Comparison of ENCODE assay signal across 1 cellular context in genomic region chr12:11773889-11774677, GRCh38.
TF ChIP-seq lines count a peak whose summit lies in the region.

No MANE protein-coding gene starts in this region.

TF ChIP-seq in WTC11, 78 proteins besides CTCF, POLR2A, EP300 and RAD21 (continued from another document):
- TF ChIP-seq ATF3 (CRISPR knock-in tag; conservative IDR thresholded peaks at IDR 0.05) (no peak), MLX (CRISPR knock-in tag; IDR thresholded peaks at IDR 0.05) (no peak), TEAD4 (CRISPR knock-in tag; IDR thresholded peaks at IDR 0.05) (no peak)
TF ChIP-seq in WTC11: peak in this region for 0.
